Comparison of ENCODE assay signal across 16 cellular contexts in the genomic region with DNA sequence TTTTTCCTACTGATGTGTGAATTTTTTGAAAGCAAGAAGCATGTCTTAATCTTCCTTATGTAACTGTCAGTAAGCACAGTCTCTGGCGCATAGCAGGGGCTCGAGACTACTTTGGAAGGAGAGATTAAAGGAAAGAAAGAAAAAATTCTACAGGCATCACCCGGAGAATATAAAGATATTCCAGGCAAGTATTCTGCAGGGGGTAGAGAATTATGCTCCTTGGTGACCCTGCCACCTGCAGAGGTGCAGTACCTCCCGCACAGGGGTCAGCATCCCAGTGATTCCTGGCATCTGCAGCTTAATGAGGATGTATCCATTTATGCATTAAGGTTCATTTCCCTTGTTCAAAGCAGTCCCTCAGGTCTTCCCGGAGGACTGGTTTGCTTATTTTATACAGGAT.
"Had no signal": no experiment of that assay in that cellular context is flagged by ENCODE, and none has a peak within 500 bp of the region (broad histone marks: within the 10 kb centered on the region; RNA-seq: fewer than 3 reads in every experiment).

No MANE protein-coding gene starts in this region.

- H3K4me1 Mint-ChIP-seq: activated CD4-positive, alpha-beta memory T cell treated with anti-CD3 and anti-CD28 coated beads, Interleukin-2, amount 10 ng/mL, durations not matched to agents 7 days and 5 days; central memory CD8-positive, alpha-beta T cell; memory B cell; stimulated activated effector memory CD8-positive, alpha-beta T cell treated with anti-CD3 and anti-CD28 coated beads, Interleukin-12 subunit alpha, Interleukin-12 subunit beta, amount 100 ng/mL, for 72 hours had no signal

- H3K9me3 Mint-ChIP-seq: activated CD4-positive, alpha-beta memory T cell treated with anti-CD3 and anti-CD28 coated beads, Interleukin-2, amount 10 ng/mL, durations not matched to agents 7 days and 5 days; activated T-cell treated with anti-CD3 and anti-CD28 coated beads, Interleukin-2, amount 50 U/mL, for 4 hours; memory B cell; stimulated activated effector memory CD8-positive, alpha-beta T cell treated with anti-CD3 and anti-CD28 coated beads, Interleukin-12 subunit alpha, Interleukin-12 subunit beta, amount 100 ng/mL, for 72 hours had no signal

- H3K27ac ChIP-seq: neutrophil had no signal

- H3K27me3 Mint-ChIP-seq: activated CD4-positive, alpha-beta memory T cell treated with anti-CD3 and anti-CD28 coated beads, Interleukin-2, amount 10 ng/mL, durations not matched to agents 7 days and 5 days; activated naive CD8-positive, alpha-beta T cell; effector memory CD8-positive, alpha-beta T cell; memory B cell had no signal

- H3K4me3 Mint-ChIP-seq: activated CD4-positive, alpha-beta memory T cell treated with anti-CD3 and anti-CD28 coated beads, Interleukin-2, amount 10 ng/mL, durations not matched to agents 7 days and 5 days; activated naive CD8-positive, alpha-beta T cell; activated T-cell treated with anti-CD3 and anti-CD28 coated beads, Interleukin-2, amount 50 U/mL, for 4 hours; central memory CD8-positive, alpha-beta T cell; effector memory CD8-positive, alpha-beta T cell; memory B cell; stimulated activated effector memory CD8-positive, alpha-beta T cell treated with anti-CD3 and anti-CD28 coated beads, Interleukin-12 subunit alpha, Interleukin-12 subunit beta, amount 100 ng/mL, for 72 hours; T-helper 17 cell had no signal

- H3K36me3 Mint-ChIP-seq: activated naive CD8-positive, alpha-beta T cell; memory B cell; stimulated activated effector memory CD8-positive, alpha-beta T cell treated with anti-CD3 and anti-CD28 coated beads, Interleukin-12 subunit alpha, Interleukin-12 subunit beta, amount 100 ng/mL, for 72 hours had no signal

- H3K27ac Mint-ChIP-seq: activated CD4-positive, alpha-beta memory T cell treated with anti-CD3 and anti-CD28 coated beads, Interleukin-2, amount 10 ng/mL, durations not matched to agents 7 days and 5 days; activated naive CD8-positive, alpha-beta T cell; effector memory CD8-positive, alpha-beta T cell; memory B cell; stimulated activated effector memory CD8-positive, alpha-beta T cell treated with anti-CD3 and anti-CD28 coated beads, Interleukin-12 subunit alpha, Interleukin-12 subunit beta, amount 100 ng/mL, for 72 hours; T-helper 17 cell had no signal

- H3K9me3 ChIP-seq: neutrophil had no signal

- H3K36me3 ChIP-seq: neutrophil had no signal

- ATAC-seq: activated T-cell treated with anti-CD3 and anti-CD28 coated beads, Interleukin-2, amount 50 U/mL, for 4 hours; effector memory CD8-positive, alpha-beta T cell; left ventricle myocardium superior; stimulated activated effector memory CD8-positive, alpha-beta T cell treated with anti-CD3 and anti-CD28 coated beads, Interleukin-12 subunit alpha, Interleukin-12 subunit beta, amount 100 ng/mL, for 72 hours; T-helper 17 cell had no signal

- DNase-seq: activated CD4-positive, alpha-beta memory T cell treated with anti-CD3 and anti-CD28 coated beads, Interleukin-2, amount 10 ng/mL, durations not matched to agents 7 days and 5 days; activated CD4-positive, alpha-beta T cell treated with anti-CD3 and anti-CD28 coated beads for 4 hours; activated effector memory CD4-positive, alpha-beta T cell treated with anti-CD3 and anti-CD28 coated beads, Interleukin-2, amount 50 U/mL, for 16 hours; activated T-cell treated with anti-CD3 and anti-CD28 coated beads, Interleukin-2, amount 50 U/mL, for 4 hours; amniotic stem cell; effector memory CD8-positive, alpha-beta T cell; erythroblast; hypothalamus; left ventricle myocardium superior; posterior cingulate gyrus; T-helper 17 cell had no signal

- H3K27me3 ChIP-seq: neutrophil had no signal
